ENCODE assay signal across 9 cellular contexts in genomic region chr4:7928711-7929505, GRCh38. TPM values are rescaled to one million over a fixed set of nuclear protein-coding genes. Genes with fewer than 3 reads are reported as not detected.
DNase-seq lines count a peak whose midpoint lies in the region; ATAC-seq, FAIRE-seq and TF ChIP-seq lines count a peak whose summit lies in the region.
"Had no signal": no experiment of that assay in that cellular context is flagged by ENCODE, and none has a peak within 500 bp of the region (broad histone marks: within the 10 kb centered on the region; RNA-seq: fewer than 3 reads in every experiment).

No MANE protein-coding gene starts in this region.

- 61 to 83% methylated on average over 3 to 8 of the region's 8 CpGs for WGBS in transverse colon (ENCODE audit: low coverage in 1 of 2), 2 donors

- DNase-seq in NCI-H2196 (lab: John Stamatoyannopoulos, UW; ENCODE audit: unreplicated experiment) (peak; percentile 30), NCI-H2196 treated with DMSO at 0.1 percent for 48 hours (lab: John Stamatoyannopoulos, UW; ENCODE audit: unreplicated experiment) (no peak), bronchial epithelial cell (ENCODE audit: low read depth) (no peak), islet precursor cell (peak; percentile 56), transverse colon (no peak), NCI-H2171 treated with DMSO at 0.1 percent for 48 hours (lab: John Stamatoyannopoulos, UW) (no peak), OCI-LY7 (ENCODE audit: low spot score) (no peak)
- DNase-seq: T-cell had no signal

- FAIRE-seq in bronchial epithelial cell (lab: Jason Lieb, UNC), result no peak

- no peaks in the 10 kb centered on the region for H3K27me3 ChIP-seq in bronchial epithelial cell (ENCODE audit: control insufficient read depth, insufficient read depth, low read length)
- no peaks in the 10 kb centered on the region for H3K27me3 ChIP-seq in transverse colon

- no peak for ATAC-seq in HG02642 (IDR thresholded peaks at IDR 0.05; ENCODE audit: poor library complexity, unreplicated experiment)
- ATAC-seq: T-cell had no signal

- H3K27ac ChIP-seq in transverse colon (peak overlapping the region; percentile 42 to 78 (median 64)), OCI-LY7 (ENCODE audit: low read depth, low read length, poor library complexity, severe bottlenecking) (no peak overlapping the region)

- H3K4me1 ChIP-seq in transverse colon (peaks cover 6 to 45% (median 22%) of the 10 kb centered on the region in 4 donors), OCI-LY7 (ENCODE audit: insufficient read depth, low read length, poor library complexity, severe bottlenecking) (no peaks in the 10 kb centered on the region)

- CTCF ChIA-PET in OCI-LY7 (lab: Charles Lee; ENCODE audit: unreplicated experiment), result no interaction called here

- BruUV-seq in OCI-LY7 (replicated peaks; lab: Mats Ljungman, UMichigan), result no TSS peak

- no peaks in the 10 kb centered on the region for H3K9me2 ChIP-seq in OCI-LY7 (ENCODE audit: insufficient read depth, low read length)

- H3K79me2 ChIP-seq in OCI-LY7 (ENCODE audit: insufficient read depth, low read depth, low read length), result no peaks in the 10 kb centered on the region

- in situ Hi-C loops in transverse colon (cut with MboI; ENCODE audit: low pct_ligation_motif_present in 1 of 4, low pct_unique_long_range_greater_than_20kb in 1 of 4, low sequenced_read_pairs in 3 of 4), result no loop called here

- TF ChIP-seq POLR2A in transverse colon (IDR thresholded peaks at IDR 0.05), result no peak

- no peaks in the 10 kb centered on the region for H4K20me1 ChIP-seq in OCI-LY7 (ENCODE audit: insufficient read depth, low read length)

- H3K9me3 ChIP-seq in transverse colon (no peaks in the 10 kb centered on the region), OCI-LY7 (ENCODE audit: low read length) (no peaks in the 10 kb centered on the region)

- H3K4me2 ChIP-seq in OCI-LY7 (ENCODE audit: low read length), result no peak overlapping the region

- intact Hi-C loops in transverse colon (cut with DNase I; ENCODE audit: low total_unique reads) (no loop called here), OCI-LY7 (cut with micrococcal nuclease; ENCODE audit: unreplicated experiment) (no loop called here)

- no peak overlapping the region for H2AFZ ChIP-seq in OCI-LY7 (ENCODE audit: low read length)

- H3K36me3 ChIP-seq in bronchial epithelial cell (ENCODE audit: control insufficient read depth, insufficient read depth, low read length) (no peaks in the 10 kb centered on the region), transverse colon (no peaks in the 10 kb centered on the region), OCI-LY7 (ENCODE audit: insufficient read depth, low read length) (no peaks in the 10 kb centered on the region)

- POLR2A ChIA-PET in OCI-LY7 (lab: Charles Lee), result interaction anchor here (0.8 kb wide), 1 partner anchor 16 kb away, joined by 3 read pairs; no protein-coding TSS in a partner anchor

- H3K4me3 ChIP-seq in bronchial epithelial cell (ENCODE audit: low read depth, low read length) (no peak overlapping the region), transverse colon (no peak overlapping the region), OCI-LY7 (ENCODE audit: low read depth, low read length, poor library complexity, severe bottlenecking) (no peak overlapping the region)

- TF ChIP-seq CTCF in bronchial epithelial cell (IDR thresholded peaks at IDR 0.05; ENCODE audit: insufficient read depth, low read length, severe bottlenecking) (peak; percentile 25), transverse colon (IDR thresholded peaks at IDR 0.05) (no peak), OCI-LY7 (conservative IDR thresholded peaks at IDR 0.05; ENCODE audit: low read length) (no peak)

- TF ChIP-seq EP300 in transverse colon (IDR thresholded peaks at IDR 0.05; ENCODE audit: low read depth), result no peak

RNA-seq across cellular contexts. Expression of gene AFAP1, which starts 10.8 kb away (rescaled TPM):
- total RNA-seq in bronchial epithelial cell (6.8 and 16.1 TPM in 2 replicates), transverse colon (10 to 100 TPM; 25.1 to 56.9 (median 26.4) TPM), OCI-LY7 (2022) (not detected in 2 replicates)
- not detected in 2 replicates for total RNA-seq in OCI-LY7 (2014; rRNA removed; shearing (Covaris generic))

Comparison
In these comparisons a context has a peak if more than half of its experiments do, and no peak if none do; other contexts are left out.
1. DNase-seq: peak in NCI-H2196 (single experiment) and islet precursor cell (single experiment); none in NCI-H2196 treated with DMSO at 0.1 percent for 48 hours (single experiment), bronchial epithelial cell (single experiment), transverse colon (single experiment), NCI-H2171 treated with DMSO at 0.1 percent for 48 hours (single experiment) and OCI-LY7 (single experiment).